ENCODE assay signal across 1 cellular context in genomic region chr12:122895757-122896636, GRCh38.
A peak's percentile ranks its signal among the peaks of the same experiment; 100 is the strongest.
TF ChIP-seq lines count a peak whose summit lies in the region.

Gene VPS37B (minus strand): TSS chr12:122896124. CDS start chr12:122896062, 62 bp downstream.

TF ChIP-seq in A549, 52 proteins besides CTCF, POLR2A, EP300 and RAD21 (continued from another document):
- no peak for TF ChIP-seq PBX3 (IDR thresholded peaks at IDR 0.05)
- TF ChIP-seq KDM1A (IDR thresholded peaks at IDR 0.05; ENCODE audit: low read depth): no peak
- TF ChIP-seq NFE2L2 (conservative IDR thresholded peaks at IDR 0.05; ENCODE audit: low read length): no peak
- TF ChIP-seq HOXA7 (CRISPR knock-in tag; IDR thresholded peaks at IDR 0.05): no peak
- peak; percentile 82; the same call in 1 of the 2 replicates for TF ChIP-seq PHF8 (IDR thresholded peaks at IDR 0.05; ENCODE audit: borderline replicate concordance, low read depth)
- TF ChIP-seq JUN (IDR thresholded peaks at IDR 0.05): peak; percentile 69 to 72; a peak in 3 of 5 replicates
- TF ChIP-seq POLR2AphosphoS2 (conservative IDR thresholded peaks at IDR 0.05; ENCODE audit: low read length): no peak
- TF ChIP-seq USF2 (IDR thresholded peaks at IDR 0.05): peak; percentile 91
- TF ChIP-seq E2F6 (IDR thresholded peaks at IDR 0.05; ENCODE audit: borderline replicate concordance, low read depth): peak; percentile 86
- TF ChIP-seq CHD2 (IDR thresholded peaks at IDR 0.05; ENCODE audit: low read length, partially characterized antibody): no peak
- no peak for TF ChIP-seq FOXS1 (CRISPR knock-in tag; IDR thresholded peaks at IDR 0.05)
- TF ChIP-seq CEBPB (IDR thresholded peaks at IDR 0.05): no peak; a peak in 1 of 4 replicates
- TF ChIP-seq SMC3 (IDR thresholded peaks at IDR 0.05): no peak
- TF ChIP-seq ATOH8 (CRISPR knock-in tag; IDR thresholded peaks at IDR 0.05; ENCODE audit: low read depth): no peak
- no peak for TF ChIP-seq HMGXB4 (CRISPR knock-in tag; IDR thresholded peaks at IDR 0.05; ENCODE audit: borderline replicate concordance)
- no peak for TF ChIP-seq NR3C1 (IDR thresholded peaks at IDR 0.05)
- no peak for TF ChIP-seq KDM5A (IDR thresholded peaks at IDR 0.05)
- TF ChIP-seq REST (IDR thresholded peaks at IDR 0.05): no peak
- TF ChIP-seq GATA3 (IDR thresholded peaks at IDR 0.05; ENCODE audit: borderline replicate concordance): peak; percentile 51; the same call in 1 of the 2 replicates
- TF ChIP-seq ZFP36 (IDR thresholded peaks at IDR 0.05; ENCODE audit: borderline replicate concordance, partially characterized antibody): no peak
- 0 out of 2 replicates have a peak, but pooled peaks have one; percentile 65 for TF ChIP-seq FOSB (CRISPR knock-in tag; IDR thresholded peaks at IDR 0.05)
- TF ChIP-seq ESRRA (IDR thresholded peaks at IDR 0.05; ENCODE audit: borderline replicate concordance, low read length): peak; percentile 24; the same call in 1 of the 2 replicates
- no peak for TF ChIP-seq FOSL2 (IDR thresholded peaks at IDR 0.05)
- TF ChIP-seq FOSL2 (CRISPR knock-in tag; IDR thresholded peaks at IDR 0.05): peak; percentile 97
- no peak for TF ChIP-seq RNF2 (IDR thresholded peaks at IDR 0.05; ENCODE audit: borderline replicate concordance, low read depth)
- TF ChIP-seq HES2 (IDR thresholded peaks at IDR 0.05): no peak
- no peak for TF ChIP-seq EHMT2 (IDR thresholded peaks at IDR 0.05; ENCODE audit: low read depth)
- no peak; the same call in 1 of the 2 replicates for TF ChIP-seq MYC (IDR thresholded peaks at IDR 0.05; ENCODE audit: borderline replicate concordance, low read length)
- peak; percentile 84; the same call in 1 of the 3 replicates for TF ChIP-seq BCL3 (IDR thresholded peaks at IDR 0.05)
- no peak for TF ChIP-seq TP53 (CRISPR knock-in tag; IDR thresholded peaks at IDR 0.05)
- TF ChIP-seq NPAS2 (CRISPR knock-in tag; IDR thresholded peaks at IDR 0.05; ENCODE audit: borderline replicate concordance): peak; percentile 58; the same call in 1 of the 2 replicates
- TF ChIP-seq CBX2 (IDR thresholded peaks at IDR 0.05; ENCODE audit: borderline replicate concordance, low read depth): no peak
- TF ChIP-seq ZNF302 (CRISPR knock-in tag; IDR thresholded peaks at IDR 0.05): no peak
- peak; percentile 82 for TF ChIP-seq RFX5 (IDR thresholded peaks at IDR 0.05)
- no peak for TF ChIP-seq HEYL (CRISPR knock-in tag; IDR thresholded peaks at IDR 0.05)
